16 cellular contexts compared by ENCODE assay signal in genomic region chr15:31556494-31557150, GRCh38.
A peak's percentile ranks its signal among the peaks of the same experiment; 100 is the strongest.
DNase-seq lines count a peak whose midpoint lies in the region; ATAC-seq and TF ChIP-seq lines count a peak whose summit lies in the region.
"Had no signal": no experiment of that assay in that cellular context is flagged by ENCODE, and none has a peak within 500 bp of the region (broad histone marks: within the 10 kb centered on the region; RNA-seq: fewer than 3 reads in every experiment).

No MANE protein-coding gene starts in this region.

- H3K79me2 ChIP-seq in osteoblast (ENCODE audit: insufficient read depth, low read length), result no peaks in the 10 kb centered on the region

- H3K4me2 ChIP-seq in osteoblast (ENCODE audit: insufficient read depth, low read length), result no peak overlapping the region
- H3K4me2 ChIP-seq: BLaER1 had no signal

- H3K27ac ChIP-seq in esophagus muscularis mucosa (replicated peaks in 1 of 4) (no peak overlapping the region), osteoblast (ENCODE audit: low read depth, low read length) (no peak overlapping the region)
- H3K27ac ChIP-seq: BLaER1 had no signal

- peaks cover 3 to 13% (median 10%) of the 10 kb centered on the region in 4 donors for H3K4me1 ChIP-seq in esophagus muscularis mucosa
- H3K4me1 ChIP-seq in osteoblast (ENCODE audit: insufficient read depth, low read length), result peaks cover 5% of the 10 kb centered on the region
- H3K4me1 ChIP-seq: BE2C, BLaER1 had no signal

- no peaks in the 10 kb centered on the region for H3K27me3 ChIP-seq in esophagus muscularis mucosa
- no peaks in the 10 kb centered on the region for H3K27me3 ChIP-seq in osteoblast (ENCODE audit: insufficient read depth, low read length)
- H3K27me3 ChIP-seq: BE2C, BLaER1 had no signal

- H3K9me3 ChIP-seq in esophagus muscularis mucosa (no peaks in the 10 kb centered on the region), osteoblast (ENCODE audit: low read depth, low read length) (no peaks in the 10 kb centered on the region)
- H3K9me3 ChIP-seq: BE2C, BLaER1 had no signal

- WGBS in esophagus muscularis mucosa, result 83% methylated on average over 9 of the region's 9 CpGs

- no peak for ATAC-seq in HG03520 (IDR thresholded peaks at IDR 0.05; ENCODE audit: unreplicated experiment)
- ATAC-seq in sciatic nerve, result no peak

- no peak overlapping the region for H3K4me3 ChIP-seq in esophagus muscularis mucosa
- no peak overlapping the region for H3K4me3 ChIP-seq in fibroblast of pulmonary artery (replicated peaks; ENCODE audit: low read depth, low read length)
- no peak overlapping the region for H3K4me3 ChIP-seq in osteoblast (ENCODE audit: insufficient read depth, low read length)
- H3K4me3 ChIP-seq: BLaER1 had no signal

- DNase-seq in esophagus muscularis mucosa (ENCODE audit: extremely low spot score) (peak; percentile 62), fibroblast of pulmonary artery (ENCODE audit: low read depth) (peak; percentile 52), osteoblast (ENCODE audit: insufficient read length, low spot score, missing footprints) (peak; percentile 66), head of caudate nucleus (no peak), sciatic nerve (ENCODE audit: low spot score) (no peak)
- DNase-seq: 8988T; ACHN; BE2C; C1 segment of cervical spinal cord; CD4-positive, alpha-beta memory T cell; CD8-positive, alpha-beta memory T cell; COR-L47; DMS79 treated with DMSO at 0.1 percent for 48 hours; GF-D8 had no signal

- TF ChIP-seq CTCF in esophagus muscularis mucosa (IDR thresholded peaks at IDR 0.05), result no peak
- no peak for TF ChIP-seq CTCF in fibroblast of pulmonary artery (IDR thresholded peaks at IDR 0.05; ENCODE audit: low read length, missing control alignments)
- TF ChIP-seq CTCF in osteoblast (IDR thresholded peaks at IDR 0.05; ENCODE audit: extremely low read depth, low read depth, low read length), result no peak

- no peaks in the 10 kb centered on the region for H4K20me1 ChIP-seq in osteoblast (ENCODE audit: insufficient read depth, low read length)
- H4K20me1 ChIP-seq: BLaER1 had no signal

- TF ChIP-seq EP300 in esophagus muscularis mucosa (IDR thresholded peaks at IDR 0.05), result no peak

- no peak for TF ChIP-seq POLR2A in esophagus muscularis mucosa (IDR thresholded peaks at IDR 0.05; ENCODE audit: low read depth)

- H3K36me3 ChIP-seq in esophagus muscularis mucosa (peaks cover 0 to 12% (median 2%) of the 10 kb centered on the region in 4 donors), osteoblast (ENCODE audit: insufficient read depth, low read length) (no peaks in the 10 kb centered on the region)
- H3K36me3 ChIP-seq: BE2C, BLaER1 had no signal

- intact Hi-C loops in esophagus muscularis mucosa (cut with DNase I) (no loop called here), head of caudate nucleus (cut with DNase I) (no loop called here), sciatic nerve (cut with DNase I) (no loop called here)

- no peak overlapping the region for H2AFZ ChIP-seq in osteoblast (ENCODE audit: low read length)

Comparison
In these comparisons a context has a peak if more than half of its experiments do, and no peak if none do; other contexts are left out.
1. DNase-seq: peak in esophagus muscularis mucosa (single experiment), fibroblast of pulmonary artery (single experiment) and osteoblast (single experiment); none in head of caudate nucleus (0 of 42) and sciatic nerve (single experiment).